18 cellular contexts compared by ENCODE assay signal in genomic region chr12:58557156-58557555, GRCh38.
DNase-seq lines count a peak whose midpoint lies in the region; ATAC-seq and TF ChIP-seq lines count a peak whose summit lies in the region.
"Had no signal": no experiment of that assay in that cellular context is flagged by ENCODE, and none has a peak within 500 bp of the region (broad histone marks: within the 10 kb centered on the region; RNA-seq: fewer than 3 reads in every experiment).

No MANE protein-coding gene starts in this region.

- TF ChIP-seq CTCF in HFFc6 (IDR thresholded peaks at IDR 0.05) (no peak), chondrocyte (IDR thresholded peaks at IDR 0.05) (no peak), gastroesophageal sphincter (IDR thresholded peaks at IDR 0.05) (no peak), neural progenitor cell (IDR thresholded peaks at IDR 0.05) (no peak)

- no peaks in the 10 kb centered on the region for H3K27me3 Mint-ChIP-seq in HFFc6 (ENCODE audit: insufficient read depth)
- H3K27me3 Mint-ChIP-seq in chondrocyte (ENCODE audit: low read depth) = no peaks in the 10 kb centered on the region
- peaks cover 3% of the 10 kb centered on the region for H3K27me3 Mint-ChIP-seq in neural progenitor cell (ENCODE audit: insufficient read depth, low read depth)
- H3K27me3 Mint-ChIP-seq: naive B cell had no signal

- H2AFZ ChIP-seq in neural progenitor cell (replicated peaks) = no peak overlapping the region

- ATAC-seq in gastroesophageal sphincter = no peak
- ATAC-seq: activated T-cell treated with anti-CD3 and anti-CD28 coated beads, Interleukin-2, amount 50 U/mL, for 4 hours; HCT116 had no signal

- no peak overlapping the region for H3K4me2 ChIP-seq in neural progenitor cell

- H3K9me3 Mint-ChIP-seq in HFFc6 (no peaks in the 10 kb centered on the region), chondrocyte (ENCODE audit: low read depth) (peaks cover 6% of the 10 kb centered on the region), neural progenitor cell (peaks cover 3% of the 10 kb centered on the region)

- H3K36me3 ChIP-seq in gastroesophageal sphincter = no peaks in the 10 kb centered on the region
- H3K36me3 ChIP-seq in neural progenitor cell = no peaks in the 10 kb centered on the region
- H3K36me3 ChIP-seq: adrenal gland, stomach had no signal

- WGBS in gastroesophageal sphincter (ENCODE audit: low coverage in 1 of 2), 2 donors = 27 to 36% methylated on average over 3 of the region's 3 CpGs

- no peak overlapping the region for H3K9ac ChIP-seq in neural progenitor cell

- TF ChIP-seq EP300 in gastroesophageal sphincter (IDR thresholded peaks at IDR 0.05) = no peak

- H3K4me1 Mint-ChIP-seq in HFFc6 (ENCODE audit: low read depth) (peaks cover 20% of the 10 kb centered on the region), chondrocyte (ENCODE audit: low read depth) (peaks cover 48% of the 10 kb centered on the region), neural progenitor cell (no peaks in the 10 kb centered on the region)
- H3K4me1 Mint-ChIP-seq: naive B cell had no signal

- H3K79me2 ChIP-seq in neural progenitor cell (ENCODE audit: low read depth) = no peaks in the 10 kb centered on the region

- H3K4me3 Mint-ChIP-seq in HFFc6 (peak overlapping the region; percentile 29; the same call in 1 of the 2 replicates), chondrocyte (ENCODE audit: unreplicated experiment) (peak overlapping the region; percentile 4), neural progenitor cell (no peak overlapping the region)
- H3K4me3 Mint-ChIP-seq: activated T-cell treated with anti-CD3 and anti-CD28 coated beads, Interleukin-2, amount 50 U/mL, for 4 hours; naive B cell had no signal

- H3K4me1 ChIP-seq in gastroesophageal sphincter = no peaks in the 10 kb centered on the region
- no peaks in the 10 kb centered on the region for H3K4me1 ChIP-seq in neural progenitor cell
- H3K4me1 ChIP-seq: adrenal gland, stomach had no signal

- H3F3A ChIP-seq in neural progenitor cell (ENCODE audit: low read depth) = no peaks in the 10 kb centered on the region

- H3K36me3 Mint-ChIP-seq in HFFc6 (ENCODE audit: low read depth) (0 out of 2 replicates have a peak, but pooled peaks cover 4% of the 10 kb centered on the region), chondrocyte (ENCODE audit: low read depth) (no peaks in the 10 kb centered on the region), neural progenitor cell (no peaks in the 10 kb centered on the region)
- H3K36me3 Mint-ChIP-seq: naive B cell had no signal

- H3K27me3 ChIP-seq in gastroesophageal sphincter (no peaks in the 10 kb centered on the region), neural progenitor cell (no peaks in the 10 kb centered on the region)
- H3K27me3 ChIP-seq: adrenal gland, dorsolateral prefrontal cortex, stomach had no signal

- H3K27ac Mint-ChIP-seq in HFFc6 (peak overlapping the region; percentile 60), chondrocyte (ENCODE audit: unreplicated experiment) (peak overlapping the region; percentile 89), neural progenitor cell (no peak overlapping the region)
- H3K27ac Mint-ChIP-seq: naive B cell had no signal

- no peak for TF ChIP-seq POLR2A in gastroesophageal sphincter (IDR thresholded peaks at IDR 0.05)

- DNase-seq in A172 (ENCODE audit: low spot score) = peak; percentile 39
- DNase-seq in HFFc6 = peak; percentile 58
- no peak for DNase-seq in chondrocyte (ENCODE audit: low spot score)
- peak; percentile 20 for DNase-seq in kidney tubule cell (ENCODE audit: low spot score)
- no peak for DNase-seq in RPMI8226
- DNase-seq in NCI-H1105 (lab: John Stamatoyannopoulos, UW) = no peak
- DNase-seq in neural progenitor cell (ENCODE audit: low spot score) = no peak
- DNase-seq: 8988T; activated CD4-positive, alpha-beta T cell treated with anti-CD3 and anti-CD28 coated beads for 48 hours; activated T-cell treated with anti-CD3 and anti-CD28 coated beads, Interleukin-2, amount 50 U/mL, for 4 hours; adrenal gland; Calu3; dorsolateral prefrontal cortex; naive B cell; NCI-H2029 treated with DMSO at 0.1 percent for 48 hours; stomach had no signal

- H3K9me3 ChIP-seq in gastroesophageal sphincter (no peaks in the 10 kb centered on the region), neural progenitor cell (ENCODE audit: low read depth) (no peaks in the 10 kb centered on the region)
- H3K9me3 ChIP-seq: adrenal gland, stomach had no signal

- H3K4me3 ChIP-seq in gastroesophageal sphincter (no peak overlapping the region), neural progenitor cell (no peak overlapping the region)
- H3K4me3 ChIP-seq: adrenal gland, dorsolateral prefrontal cortex, stomach had no signal

- H3K27ac ChIP-seq in gastroesophageal sphincter (no peak overlapping the region), neural progenitor cell (no peak overlapping the region)
- H3K27ac ChIP-seq: adrenal gland, dorsolateral prefrontal cortex, stomach had no signal

- no peaks in the 10 kb centered on the region for H4K20me1 ChIP-seq in neural progenitor cell (ENCODE audit: low read depth)

Comparison
In these comparisons a context has a peak if more than half of its experiments do, and no peak if none do; other contexts are left out.
1. DNase-seq: peak in A172 (single experiment), HFFc6 (single experiment) and kidney tubule cell (single experiment); none in chondrocyte (single experiment), RPMI8226 (single experiment), NCI-H1105 (single experiment) and neural progenitor cell (single experiment).